ENCODE assay signal across 1 cellular context in genomic region chr7:4612939-4613841, GRCh38.
TF ChIP-seq lines count a peak whose summit lies in the region.

No MANE protein-coding gene starts in this region.

TF ChIP-seq in K562, 482 proteins besides CTCF, POLR2A, EP300 and RAD21 (continued from another document):
- TF ChIP-seq THRA (IDR thresholded peaks at IDR 0.05) (peak; percentile 66; the same call in 1 of the 2 replicates), ZNF583 (CRISPR knock-in tag; IDR thresholded peaks at IDR 0.05) (no peak), GTF2B (IDR thresholded peaks at IDR 0.05; ENCODE audit: extremely low read depth, insufficient read length) (no peak), ZNF655 (CRISPR knock-in tag; IDR thresholded peaks at IDR 0.05) (no peak), ZNF324 (CRISPR knock-in tag; IDR thresholded peaks at IDR 0.05) (no peak), HDAC3 (IDR thresholded peaks at IDR 0.05; ENCODE audit: borderline replicate concordance, partially characterized antibody) (no peak), SOX6 (IDR thresholded peaks at IDR 0.05) (peak; percentile 8; the same call in 1 of the 2 replicates), ATF7 (IDR thresholded peaks at IDR 0.05) (peak; percentile 42; the same call in 1 of the 2 replicates), ZNF589 (CRISPR knock-in tag; IDR thresholded peaks at IDR 0.05; ENCODE audit: low read depth) (peak; percentile 60; the same call in 1 of the 2 replicates), ZBTB9 (CRISPR knock-in tag; IDR thresholded peaks at IDR 0.05) (0 out of 2 replicates have a peak, but pooled peaks have one; percentile 20), ADNP (tag; IDR thresholded peaks at IDR 0.05) (no peak), ZFP36 (IDR thresholded peaks at IDR 0.05; ENCODE audit: low read depth, low read length, partially characterized antibody) (peak; percentile 48), HDAC8 (tag; IDR thresholded peaks at IDR 0.05) (no peak), PHB2 (IDR thresholded peaks at IDR 0.05; ENCODE audit: low read depth) (no peak), ZBTB11 (CRISPR knock-in tag; IDR thresholded peaks at IDR 0.05) (peak in 1 of 3 experiments; percentile 20; a peak in 1 of 6 replicates), C11orf30 (IDR thresholded peaks at IDR 0.05; ENCODE audit: low read depth) (peak; percentile 69), MBD1 (CRISPR knock-in tag; IDR thresholded peaks at IDR 0.05) (0 out of 2 replicates have a peak, but pooled peaks have one; percentile 45), PHTF2 (CRISPR knock-in tag; IDR thresholded peaks at IDR 0.05) (no peak), L3MBTL2 (IDR thresholded peaks at IDR 0.05) (peak; percentile 62; the same call in 1 of the 2 replicates), NRF1 (conservative IDR thresholded peaks at IDR 0.05 in 1 of 2, IDR thresholded peaks at IDR 0.05 in 1 of 2) (0 out of 4 replicates have a peak, but pooled peaks of 1 of the 2 experiments have one; percentile 16), LEF1 (IDR thresholded peaks at IDR 0.05) (peak; percentile 75), ZNF79 (CRISPR knock-in tag; IDR thresholded peaks at IDR 0.05; ENCODE audit: low read depth) (peak; percentile 47; the same call in 1 of the 2 replicates), CXXC5 (CRISPR knock-in tag; IDR thresholded peaks at IDR 0.05) (peak; percentile 46), ZNF263 (CRISPR knock-in tag; IDR thresholded peaks at IDR 0.05; ENCODE audit: borderline replicate concordance) (0 out of 2 replicates have a peak, but pooled peaks have one; percentile 1), ETV1 (tag; conservative IDR thresholded peaks at IDR 0.05; ENCODE audit: low read depth) (peak; percentile 72)
